10 cellular contexts compared by ENCODE assay signal in genomic region chr2:191217580-191217979, GRCh38. TPM values are rescaled to one million over a fixed set of nuclear protein-coding genes. Genes with fewer than 3 reads are reported as not detected.
A peak's percentile ranks its signal among the peaks of the same experiment; 100 is the strongest.
DNase-seq lines count a peak whose midpoint lies in the region; ATAC-seq lines count a peak whose summit lies in the region.
"Had no signal": no experiment of that assay in that cellular context is flagged by ENCODE, and none has a peak within 500 bp of the region (broad histone marks: within the 10 kb centered on the region; RNA-seq: fewer than 3 reads in every experiment).

No MANE protein-coding gene starts in this region.

- H3K27ac Mint-ChIP-seq in activated T-cell treated with anti-CD3 and anti-CD28 coated beads, Interleukin-2, amount 50 U/mL, for 24 hours, result no peak overlapping the region

- intact Hi-C loops in posterior cingulate gyrus (cut with DNase I), result loop anchor here (5.0 kb wide), 1 partner anchor 285 kb away; no protein-coding TSS in a partner anchor

- no peak overlapping the region for H3K4me3 Mint-ChIP-seq in activated T-cell treated with anti-CD3 and anti-CD28 coated beads, Interleukin-2, amount 50 U/mL, for 24 hours

- H3K36me3 Mint-ChIP-seq in activated T-cell treated with anti-CD3 and anti-CD28 coated beads, Interleukin-2, amount 50 U/mL, for 24 hours (ENCODE audit: low read depth), result no peaks in the 10 kb centered on the region

- H3K27me3 ChIP-seq in HAP-1 (ENCODE audit: low read depth), result no peaks in the 10 kb centered on the region
- H3K27me3 ChIP-seq: stomach had no signal

- H3K27me3 Mint-ChIP-seq in activated T-cell treated with anti-CD3 and anti-CD28 coated beads, Interleukin-2, amount 50 U/mL, for 24 hours, result no peaks in the 10 kb centered on the region

- DNase-seq in DMS 273 (lab: John Stamatoyannopoulos, UW; ENCODE audit: unreplicated experiment) (peak; percentile 24), HT1080 (ENCODE audit: low read depth) (peak; percentile 79), amniotic epithelial cell (ENCODE audit: low read depth) (peak; percentile 54), iris pigment epithelial cell (ENCODE audit: low read depth) (peak; percentile 78), HAP-1 (ENCODE audit: low spot score in 2 of 2) (no peak), posterior cingulate gyrus (no peak)
- no peak for DNase-seq in activated T-cell treated with anti-CD3 and anti-CD28 coated beads, Interleukin-2, amount 50 U/mL, for 24 hours
- DNase-seq: cortex of kidney had no signal

- no peaks in the 10 kb centered on the region for H3K4me1 ChIP-seq in HAP-1

- no peak overlapping the region for H3K4me3 ChIP-seq in HAP-1
- H3K4me3 ChIP-seq: stomach had no signal

- no peaks in the 10 kb centered on the region for H3K36me3 ChIP-seq in HAP-1 (replicated peaks)
- H3K36me3 ChIP-seq: stomach had no signal

- H3K4me1 Mint-ChIP-seq in activated T-cell treated with anti-CD3 and anti-CD28 coated beads, Interleukin-2, amount 50 U/mL, for 24 hours (ENCODE audit: low read depth), result peaks cover 25% of the 10 kb centered on the region

- ATAC-seq in GM19324 (IDR thresholded peaks at IDR 0.05; ENCODE audit: low FRiP score, unreplicated experiment), result no peak

- no peaks in the 10 kb centered on the region for H3K9me3 ChIP-seq in HAP-1

- H3K9me3 Mint-ChIP-seq in activated T-cell treated with anti-CD3 and anti-CD28 coated beads, Interleukin-2, amount 50 U/mL, for 24 hours, result peaks cover 11% of the 10 kb centered on the region

- in situ Hi-C loops in HAP-1 (cut with MboI; ENCODE audit: low sequenced_read_pairs), result no loop called here

RNA-seq across cellular contexts. Expression of gene MYO1B, which starts 27.6 kb away (rescaled TPM):
- 93.6 and 95.2 TPM in 2 replicates for total RNA-seq in HT1080 (2014; rRNA removed; shearing (Covaris generic))
- 45.5 and 58.6 TPM in 2 replicates for polyA plus RNA-seq in HT1080 (2015; cell fraction: cytosol; rRNA removed)
- polyA plus RNA-seq in HT1080 (2015; cell fraction: nucleus; rRNA removed), result 114 and 128 TPM in 2 replicates

Comparison
In these comparisons a context has a peak if more than half of its experiments do, and no peak if none do; other contexts are left out.
1. DNase-seq: peak in DMS 273 (single experiment), HT1080 (single experiment), amniotic epithelial cell (single experiment) and iris pigment epithelial cell (single experiment); none in HAP-1 (0 of 2), posterior cingulate gyrus (0 of 10) and activated T-cell treated with anti-CD3 and anti-CD28 coated beads, Interleukin-2, amount 50 U/mL, for 24 hours (single experiment).